Comparison of ENCODE assay signal across 5 cellular contexts in genomic region chr12:23505736-23506135, GRCh38.
DNase-seq lines count a peak whose midpoint lies in the region; ATAC-seq, FAIRE-seq and TF ChIP-seq lines count a peak whose summit lies in the region.
"Not testable (repeated sequence)": the region's sequence is repeated elsewhere in the genome, so short reads cannot be mapped to it uniquely, and the experiment has no call there.

No MANE protein-coding gene starts in this region.

- not testable (repeated sequence) for ATAC-seq in K562

- not testable (repeated sequence) for H3K9me1 ChIP-seq in K562 (ENCODE audit: control insufficient read depth, insufficient read depth, low read length)

- not testable (repeated sequence) for TF ChIP-seq EP300 in K562 (IDR thresholded peaks at IDR 0.05; ENCODE audit: low read length)

- no CpG with 5 or more reads among the region's 1 CpG for WGBS in HUES64
- no CpG with 5 or more reads among the region's 1 CpG for WGBS in K562 (ENCODE audit: insufficient coverage, low coverage, missing lambda C conversion rate)

- TF ChIP-seq CTCF in K562 (IDR thresholded peaks at IDR 0.05 in 2 of 3, conservative IDR thresholded peaks at IDR 0.05 in 1 of 3; ENCODE audit: insufficient read depth in 2 of 3, low read depth in 1 of 3, low read length in 3 of 3): not testable (repeated sequence)

- CTCF ChIA-PET in K562 (lab: Yijun Ruan, JAX; ENCODE audit: low intra/inter-chr PET ratio): not testable (repeated sequence)

- peaks cover 72% of the 10 kb centered on the region for H3K79me2 ChIP-seq in K562 (ENCODE audit: control insufficient read depth, insufficient read depth, low read length)

- in situ Hi-C loops in K562 (cut with MboI): not testable (repeated sequence)

- not testable (repeated sequence) for H2AFZ ChIP-seq in K562 (ENCODE audit: low read depth, low read length)

- not testable (repeated sequence) for H4K20me1 ChIP-seq in K562 (replicated peaks; ENCODE audit: control insufficient read depth, insufficient read depth, low read length)

- not testable (repeated sequence) for H3K4me3 ChIP-seq in HUES48 (ENCODE audit: low read depth, low read length); HUES64 (ENCODE audit: low read length); K562
- H3K4me3 ChIP-seq in iPS-20b (ENCODE audit: low read length): peak overlapping the region; percentile 46; the same call in 1 of the 2 replicates

- peaks cover 28% of the 10 kb centered on the region for H3K4me1 ChIP-seq in HUES48 (ENCODE audit: control insufficient read depth, insufficient read depth, low read length)
- peaks cover 25% of the 10 kb centered on the region for H3K4me1 ChIP-seq in HUES64 (ENCODE audit: insufficient read depth, low read length)
- peaks cover 0 to 13% of the 10 kb centered on the region in 2 experiments; a peak in 3 of 5 replicates for H3K4me1 ChIP-seq in K562 (replicated peaks in 1 of 2; ENCODE audit: control insufficient read depth in 2 of 2, insufficient read depth in 2 of 2, low read length in 2 of 2)
- H3K4me1 ChIP-seq in iPS-20b (ENCODE audit: insufficient read depth, low read length): peaks cover 22% of the 10 kb centered on the region; the same call in 1 of the 2 replicates

- not testable (repeated sequence) for H3K4me2 ChIP-seq in K562 (ENCODE audit: insufficient read depth, low read length)

- not testable (repeated sequence) for TF ChIP-seq RAD21 in K562 (CRISPR knock-in tag; conservative IDR thresholded peaks at IDR 0.05 in 1 of 2, IDR thresholded peaks at IDR 0.05 in 1 of 2)

- peak overlapping the region; percentile 76 for H3K27ac ChIP-seq in HUES48 (ENCODE audit: low read depth, low read length)
- peak overlapping the region; percentile 83; the same call in 1 of the 2 replicates for H3K27ac ChIP-seq in HUES64 (ENCODE audit: low read depth, low read length)
- H3K27ac ChIP-seq in K562 (ENCODE audit: extremely low read depth, low read depth, low read length); iPS-20b (ENCODE audit: low read length): not testable (repeated sequence)

- not testable (repeated sequence) for H3K27me3 ChIP-seq in HUES48 (ENCODE audit: control insufficient read depth, insufficient read depth, low read length); HUES64 (ENCODE audit: insufficient read depth, low read length); K562 (ENCODE audit: control insufficient read depth in 2 of 2, insufficient read depth in 2 of 2, low read length in 2 of 2); iPS-20b (ENCODE audit: insufficient read depth, low read length)

- not testable (repeated sequence) for H3K9ac ChIP-seq in HUES48 (ENCODE audit: low read depth, low read length); HUES64 (ENCODE audit: low read depth, low read length); K562 (ENCODE audit: insufficient read depth in 1 of 2, low read depth in 2 of 2, low read length in 2 of 2); iPS-20b (ENCODE audit: low read depth, low read length)

- DNase-seq in ELF-1 (ENCODE audit: low read depth, low spot score): peak; percentile 28
- not testable (repeated sequence) for DNase-seq in K562 (ENCODE audit: extremely low read depth in 1 of 4, low spot score in 3 of 4)

- intact Hi-C loops in K562 (cut with micrococcal nuclease): loop anchor here (2.0 to 10.0 kb wide), 3 partner anchors 53 to 301 kb away; no protein-coding TSS in a partner anchor

- not testable (repeated sequence) for H3K9me3 ChIP-seq in HUES48 (ENCODE audit: control insufficient read depth, insufficient read depth, low read length); HUES64 (ENCODE audit: insufficient read depth, low read depth, low read length); K562 (replicated peaks; ENCODE audit: control insufficient read depth, insufficient read depth, low read depth, low read length); iPS-20b (ENCODE audit: insufficient read depth, low read depth, low read length)

- POLR2A ChIA-PET in K562 (lab: Yijun Ruan, JAX): not testable (repeated sequence)

- TF ChIP-seq POLR2A in K562 (conservative IDR thresholded peaks at IDR 0.05): not testable (repeated sequence)

- not testable (repeated sequence) for FAIRE-seq in K562 (lab: Jason Lieb, UNC)

- not testable (repeated sequence) for BruUV-seq in K562 (replicated peaks; lab: Mats Ljungman, UMichigan)

- H3K36me3 ChIP-seq in HUES48 (ENCODE audit: control insufficient read depth, insufficient read depth, low read length); HUES64 (ENCODE audit: insufficient read depth, low read length); iPS-20b (ENCODE audit: insufficient read depth, low read depth, low read length): not testable (repeated sequence)
- peaks cover 13% of the 10 kb centered on the region; the same call in 2 of the 3 replicates for H3K36me3 ChIP-seq in K562 (ENCODE audit: control insufficient read depth, insufficient read depth, low read length)

TF ChIP-seq in K562, 482 proteins besides CTCF, POLR2A, EP300 and RAD21:
- 0 out of 2 replicates have a peak, but pooled peaks have one; percentile 23 for TF ChIP-seq ZBTB40 (IDR thresholded peaks at IDR 0.05)
- TF ChIP-seq ZBTB40 (CRISPR knock-in tag; IDR thresholded peaks at IDR 0.05): not testable (repeated sequence)
